In genomic region chr12:2893007-2893406, GRCh38 we compare ENCODE assay signal across 11 cellular contexts. TPM values are rescaled to one million over a fixed set of nuclear protein-coding genes. Genes with fewer than 3 reads are reported as not detected.
DNase-seq lines count a peak whose midpoint lies in the region; ATAC-seq and TF ChIP-seq lines count a peak whose summit lies in the region.
"Had no signal": no experiment of that assay in that cellular context is flagged by ENCODE, and none has a peak within 500 bp of the region (broad histone marks: within the 10 kb centered on the region; RNA-seq: fewer than 3 reads in every experiment).

No MANE protein-coding gene starts in this region.

- peaks cover 14% of the 10 kb centered on the region for H3K4me1 ChIP-seq in A673 (ENCODE audit: insufficient read depth, low read length, poor library complexity, severe bottlenecking)
- H3K4me1 ChIP-seq in ascending aorta, result peaks cover 0 to 32% of the 10 kb centered on the region in 2 donors
- no peaks in the 10 kb centered on the region for H3K4me1 ChIP-seq in testis
- H3K4me1 ChIP-seq in OCI-LY7 (ENCODE audit: insufficient read depth, low read length, poor library complexity, severe bottlenecking), result peaks cover 6% of the 10 kb centered on the region
- H3K4me1 ChIP-seq: right lobe of liver had no signal

- no peaks in the 10 kb centered on the region for H3K9me3 ChIP-seq in A673 (ENCODE audit: low read depth, low read length, poor library complexity, severe bottlenecking)
- no peaks in the 10 kb centered on the region for H3K9me3 ChIP-seq in ascending aorta
- no peaks in the 10 kb centered on the region for H3K9me3 ChIP-seq in testis
- no peaks in the 10 kb centered on the region for H3K9me3 ChIP-seq in OCI-LY7 (ENCODE audit: low read length)
- H3K9me3 ChIP-seq: right lobe of liver, tibial nerve had no signal

- intact Hi-C loops in A673 (cut with micrococcal nuclease; ENCODE audit: unreplicated experiment), result no loop called here
- intact Hi-C loops in ascending aorta (cut with DNase I), result loop anchor here (10.0 kb wide), 2 partner anchors 362 to 1382 kb away; partner anchors contain the start of gene CCND2
- intact Hi-C loops in testis (cut with DNase I; ENCODE audit: low total_unique reads), result no loop called here
- intact Hi-C loops in OCI-LY7 (cut with micrococcal nuclease; ENCODE audit: unreplicated experiment), result loop anchor here (5.0 kb wide), 1 partner anchor 49 kb away; no protein-coding TSS in a partner anchor

- no peak overlapping the region for H3K4me2 ChIP-seq in OCI-LY7 (ENCODE audit: low read length)

- POLR2A ChIA-PET in A673 (lab: Charles Lee; ENCODE audit: low non-redundant PET) (no interaction called here), OCI-LY7 (lab: Charles Lee) (no interaction called here)

- no peaks in the 10 kb centered on the region for H3K9me2 ChIP-seq in OCI-LY7 (ENCODE audit: insufficient read depth, low read length)

- no peak for ATAC-seq in GM18511 (IDR thresholded peaks at IDR 0.05; ENCODE audit: unreplicated experiment)

- H3K36me3 ChIP-seq in A673 (ENCODE audit: insufficient read depth, low read length, poor library complexity, severe bottlenecking), result peaks cover 12% of the 10 kb centered on the region
- H3K36me3 ChIP-seq in ascending aorta, result no peaks in the 10 kb centered on the region
- H3K36me3 ChIP-seq in testis (ENCODE audit: low read depth, missing control alignments), result no peaks in the 10 kb centered on the region
- H3K36me3 ChIP-seq in OCI-LY7 (ENCODE audit: insufficient read depth, low read length), result peaks cover 18% of the 10 kb centered on the region
- H3K36me3 ChIP-seq: right lobe of liver had no signal

- peak; percentile 30 for DNase-seq in A673 (ENCODE audit: low spot score)
- DNase-seq in HCEC 1CT, result peak; percentile 90
- peak in 1 of 2 donors; percentile 76 for DNase-seq in ascending aorta (ENCODE audit: low spot score in 2 of 2)
- DNase-seq in kidney tubule cell (ENCODE audit: low spot score), result peak; percentile 65
- no peak for DNase-seq in NCI-H345 (lab: John Stamatoyannopoulos, UW)
- no peak for DNase-seq in testis
- DNase-seq in OCI-LY7 (ENCODE audit: low spot score), result no peak
- DNase-seq: DMS79 treated with DMSO at 0.1 percent for 48 hours, right lobe of liver had no signal

- BruUV-seq in A673 (replicated peaks; lab: Mats Ljungman, UMichigan) (no TSS peak), OCI-LY7 (replicated peaks; lab: Mats Ljungman, UMichigan) (no TSS peak)

- H4K20me1 ChIP-seq in OCI-LY7 (ENCODE audit: insufficient read depth, low read length), result no peaks in the 10 kb centered on the region

- no peak for TF ChIP-seq POLR2A in testis (IDR thresholded peaks at IDR 0.05)

- no peaks in the 10 kb centered on the region for H3K27me3 ChIP-seq in A673 (replicated peaks; ENCODE audit: insufficient read depth, low read depth, low read length, poor library complexity)
- H3K27me3 ChIP-seq in ascending aorta, result no peaks in the 10 kb centered on the region
- H3K27me3 ChIP-seq in testis, result no peaks in the 10 kb centered on the region
- H3K27me3 ChIP-seq: right lobe of liver, tibial nerve had no signal

- H2AFZ ChIP-seq in OCI-LY7 (ENCODE audit: low read length), result no peak overlapping the region

- CTCF ChIA-PET in A673 (lab: Charles Lee), result interaction anchor here (1.0 kb wide), 1 partner anchor 149 kb away, joined by 5 read pairs; no protein-coding TSS in a partner anchor
- CTCF ChIA-PET in OCI-LY7 (lab: Charles Lee; ENCODE audit: unreplicated experiment), result no interaction called here

- H3K27ac ChIP-seq in A673 (ENCODE audit: low read depth, low read length, poor library complexity, severe bottlenecking), result no peak overlapping the region
- peak overlapping the region; percentile 31 to 46 for H3K27ac ChIP-seq in ascending aorta
- H3K27ac ChIP-seq in testis, result no peak overlapping the region
- H3K27ac ChIP-seq in OCI-LY7 (ENCODE audit: low read depth, low read length, poor library complexity, severe bottlenecking), result no peak overlapping the region

- TF ChIP-seq CTCF in A673 (conservative IDR thresholded peaks at IDR 0.05; ENCODE audit: low read depth, low read length) (no peak), ascending aorta (IDR thresholded peaks at IDR 0.05) (no peak), testis (IDR thresholded peaks at IDR 0.05) (no peak), OCI-LY7 (conservative IDR thresholded peaks at IDR 0.05; ENCODE audit: low read length) (no peak)

- H3K79me2 ChIP-seq in OCI-LY7 (ENCODE audit: insufficient read depth, low read depth, low read length), result no peaks in the 10 kb centered on the region; the same call in 1 of the 2 replicates

- H3K4me3 ChIP-seq in A673 (ENCODE audit: low read depth, low read length, poor library complexity, severe bottlenecking), result no peak overlapping the region
- peak overlapping the region in 1 of 2 donors; percentile 93 for H3K4me3 ChIP-seq in ascending aorta
- H3K4me3 ChIP-seq in testis, result no peak overlapping the region
- no peak overlapping the region for H3K4me3 ChIP-seq in OCI-LY7 (ENCODE audit: low read depth, low read length, poor library complexity, severe bottlenecking)
- H3K4me3 ChIP-seq: right lobe of liver had no signal

- WGBS in testis, 2 donors, result 70 to 80% methylated on average over 8 of the region's 8 CpGs

RNA-seq across cellular contexts. Expression of gene TULP3, which starts 2.3 kb away (rescaled TPM):
- 48.1 and 55.6 TPM in 2 replicates for total RNA-seq in A673 (2021)
- 24.8 TPM for total RNA-seq in ascending aorta
- total RNA-seq in testis, result 10 to 100 TPM; 20.5 to 26.5 TPM
- 29.2 TPM for polyA plus RNA-seq in testis (ENCODE audit: insufficient read depth, low read depth, low replicate concordance)
- 6.9 and 10.7 TPM in 2 replicates for total RNA-seq in OCI-LY7 (2014; rRNA removed; shearing (Covaris generic))
- 9.5 and 11.0 TPM in 2 replicates for total RNA-seq in OCI-LY7 (2022)

RNA-seq across cellular contexts. Expression of gene RHNO1, which starts 16.0 kb away (rescaled TPM):
- total RNA-seq in A673 (2021) (71.7 and 79.9 TPM in 2 replicates), ascending aorta (2.9 TPM), testis (10 to 100 TPM; 21.6 to 22.8 TPM), OCI-LY7 (2022) (69.8 and 70.6 TPM in 2 replicates)
- 26.1 TPM for polyA plus RNA-seq in testis (ENCODE audit: insufficient read depth, low read depth, low replicate concordance)
- total RNA-seq in OCI-LY7 (2014; rRNA removed; shearing (Covaris generic)), result 35.4 and 48.3 TPM in 2 replicates

RNA-seq across cellular contexts. Expression of gene FOXM1, which starts 16.0 kb away (rescaled TPM):
- total RNA-seq in A673 (2021) (198 and 200 TPM in 2 replicates), ascending aorta (not detected), testis (10 to 100 TPM; 18.1 to 32.3 TPM), OCI-LY7 (2022) (173 and 194 TPM in 2 replicates)
- 59.7 TPM for polyA plus RNA-seq in testis (ENCODE audit: insufficient read depth, low read depth, low replicate concordance)
- total RNA-seq in OCI-LY7 (2014; rRNA removed; shearing (Covaris generic)), result 91.7 and 109 TPM in 2 replicates

RNA-seq across cellular contexts. Expression of gene TEX52, which starts 36.2 kb away (rescaled TPM):
- total RNA-seq in A673 (2021), result 0.44 TPM in 1 of 2 replicates, not detected in the other
- total RNA-seq in ascending aorta, result not detected
- total RNA-seq in testis, result 1 to 10 TPM in 1 of 2 donors, under 1 TPM in 1; 0.81 to 4.7 TPM
- polyA plus RNA-seq in testis (ENCODE audit: insufficient read depth, low read depth, low replicate concordance), result 11.4 TPM
- total RNA-seq in OCI-LY7 (2014; rRNA removed; shearing (Covaris generic)), result 0.25 TPM in 1 of 2 replicates, not detected in the other
- 0.29 TPM in 1 of 2 replicates, not detected in the other for total RNA-seq in OCI-LY7 (2022)
- total RNA-seq: right lobe of liver, tibial nerve had no signal

RNA-seq across cellular contexts. Expression of gene NRIP2, which starts 58.2 kb away (rescaled TPM):
- total RNA-seq in A673 (2021) (0.28 and 0.39 TPM in 2 replicates), ascending aorta (9.7 TPM), testis (10 to 100 TPM in 1 of 2 donors, 1 to 10 TPM in 1; 2.6 to 10.6 TPM), OCI-LY7 (2022) (not detected in 2 replicates)
- polyA plus RNA-seq in testis (ENCODE audit: insufficient read depth, low read depth, low replicate concordance), result 2.8 TPM
- not detected in 2 replicates for total RNA-seq in OCI-LY7 (2014; rRNA removed; shearing (Covaris generic))

Comparison
In these comparisons a context has a peak if more than half of its experiments do, and no peak if none do; other contexts are left out.
1. DNase-seq: peak in A673 (single experiment), HCEC 1CT (single experiment) and kidney tubule cell (single experiment); none in NCI-H345 (single experiment), testis (single experiment) and OCI-LY7 (single experiment).
2. H3K27ac ChIP-seq: peak in ascending aorta (2 of 2); none in A673 (single experiment), testis (0 of 2) and OCI-LY7 (single experiment).
3. RNA of gene FOXM1, which starts 16.0 kb away (total RNA-seq): 198 to 200 TPM in A673, 91.7 to 194 TPM in OCI-LY7 and 18.1 to 32.3 TPM in testis; not detected in ascending aorta (single experiment); every median in the first group is over 10 times any median in the second.
4. intact Hi-C loops: an anchor here in ascending aorta (10.0 kb wide) and OCI-LY7 (5.0 kb wide); none called in A673 and testis.